ENCODE assay signal across 8 cellular contexts in genomic region chr3:195803309-195803908, GRCh38. TPM values are rescaled to one million over a fixed set of nuclear protein-coding genes. Genes with fewer than 3 reads are reported as not detected.
DNase-seq lines count a peak whose midpoint lies in the region; ATAC-seq and TF ChIP-seq lines count a peak whose summit lies in the region.

No MANE protein-coding gene starts in this region.

- DNase-seq in AG08396 (ENCODE audit: low spot score) (peak; percentile 83), H7 (peak; percentile 30), esophagus muscularis mucosa (ENCODE audit: extremely low spot score) (no peak), non-pigmented ciliary epithelial cell (ENCODE audit: low read depth) (peak; percentile 9), GM10266 (ENCODE audit: extremely low spot score) (no peak), amniotic stem cell (lab: John Stamatoyannopoulos, UW) (no peak)
- DNase-seq in stimulated activated CD4-positive, alpha-beta T cell treated with anti-CD3 and anti-CD28 coated beads, Interleukin-4, amount 100 ng/mL, for 4 hours, result no peak

- 65% methylated on average over 19 of the region's 19 CpGs for WGBS in esophagus muscularis mucosa

- H3K4me3 ChIP-seq in H7 (ENCODE audit: insufficient read depth, low read depth, low read length) (no peak overlapping the region), esophagus muscularis mucosa (peak overlapping the region; percentile 42 to 56 (median 42))

- no peak for TF ChIP-seq EP300 in esophagus muscularis mucosa (IDR thresholded peaks at IDR 0.05)

- no peaks in the 10 kb centered on the region; the same call in 1 of the 2 replicates for H3K36me3 ChIP-seq in H7 (replicated peaks; ENCODE audit: control insufficient read depth, insufficient read depth, low read length)
- H3K36me3 ChIP-seq in esophagus muscularis mucosa, result no peaks in the 10 kb centered on the region

- no peaks in the 10 kb centered on the region for H3K27me3 ChIP-seq in H7 (ENCODE audit: control insufficient read depth, insufficient read depth, low read length)
- no peaks in the 10 kb centered on the region for H3K27me3 ChIP-seq in esophagus muscularis mucosa

- no peak for ATAC-seq in activated CD4-positive, CD25-positive, alpha-beta regulatory T cell treated with anti-CD3 and anti-CD28 coated beads, Interleukin-2, amount 50 U/mL, for 24 hours

- intact Hi-C loops in esophagus muscularis mucosa (cut with DNase I), result no loop called here

- TF ChIP-seq POLR2A in esophagus muscularis mucosa (IDR thresholded peaks at IDR 0.05; ENCODE audit: low read depth), result no peak

- H3K27ac ChIP-seq in esophagus muscularis mucosa (replicated peaks in 1 of 4), result peak overlapping the region; percentile 41 to 72 (median 56)

- peaks cover 5 to 27% (median 21%) of the 10 kb centered on the region in 4 donors for H3K4me1 ChIP-seq in esophagus muscularis mucosa

- H3K9me3 ChIP-seq in esophagus muscularis mucosa, result no peaks in the 10 kb centered on the region

- TF ChIP-seq CTCF in esophagus muscularis mucosa (IDR thresholded peaks at IDR 0.05) (no peak), GM10266 (IDR thresholded peaks at IDR 0.05; ENCODE audit: control insufficient read depth, insufficient read depth, low read depth, missing control alignments) (no peak)

RNA-seq across cellular contexts. Expression of gene MUC4, which starts 8.3 kb away (rescaled TPM):
- 3.5 and 4.0 TPM in 2 replicates for total RNA-seq in H7 (2014; rRNA removed; shearing (Covaris generic))
- total RNA-seq in esophagus muscularis mucosa, result under 1 TPM in 3 of 4 donors, not detected in 1; 0.19 to 0.63 (median 0.42) TPM

Comparison
In these comparisons a context has a peak if more than half of its experiments do, and no peak if none do; other contexts are left out.
1. DNase-seq: peak in AG08396 (single experiment), H7 (single experiment) and non-pigmented ciliary epithelial cell (single experiment); none in esophagus muscularis mucosa (single experiment), GM10266 (single experiment), amniotic stem cell (single experiment) and stimulated activated CD4-positive, alpha-beta T cell treated with anti-CD3 and anti-CD28 coated beads, Interleukin-4, amount 100 ng/mL, for 4 hours (0 of 2).